ENCODE assay signal across 24 cellular contexts in the genomic region with DNA sequence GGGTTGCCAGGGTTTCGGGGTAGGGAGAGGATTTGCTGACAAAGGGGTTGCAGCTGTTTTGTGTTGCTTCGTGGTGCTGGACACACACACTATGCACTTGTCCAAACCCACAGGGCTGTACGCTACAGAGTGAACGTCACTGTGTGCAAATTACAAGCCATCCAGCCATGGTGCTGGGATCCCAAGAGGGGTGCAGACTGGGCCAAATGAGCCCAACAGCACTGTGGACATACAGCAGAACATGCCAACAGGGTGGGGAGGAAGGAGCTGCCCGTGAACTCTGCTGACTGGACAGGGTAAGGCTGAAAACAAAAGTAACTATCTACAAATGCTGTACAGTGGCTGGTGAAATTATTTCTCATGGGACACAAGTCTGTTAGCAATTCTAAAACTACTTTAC. TPM values are rescaled to one million over a fixed set of nuclear protein-coding genes. Genes with fewer than 3 reads are reported as not detected.
"Had no signal": no experiment of that assay in that cellular context is flagged by ENCODE, and none has a peak within 500 bp of the region (broad histone marks: within the 10 kb centered on the region; RNA-seq: fewer than 3 reads in every experiment).

No MANE protein-coding gene starts in this region.

- H3K27ac Mint-ChIP-seq: activated CD4-positive, alpha-beta T cell treated with anti-CD3 and anti-CD28 coated beads for 36 hours; activated naive CD8-positive, alpha-beta T cell; memory B cell had no signal

- ATAC-seq: activated CD4-positive, alpha-beta T cell treated with anti-CD3 and anti-CD28 coated beads for 36 hours; gastroesophageal sphincter; psoas muscle; sciatic nerve; stimulated activated naive B cell treated with anti-CD40 and anti-IgM and Interleukin-4, amounts not matched to agents 10 μg/mL and 1 μg/mL and 100 μg/mL, for 72 hours had no signal

- H3K9me3 Mint-ChIP-seq: memory B cell; naive B cell; neural progenitor cell; stimulated activated naive B cell treated with anti-CD40 and anti-IgM and Interleukin-4, amounts not matched to agents 10 μg/mL and 1 μg/mL and 100 μg/mL, for 72 hours had no signal

- H3K4me2 ChIP-seq: neural progenitor cell had no signal

- DNase-seq: activated CD4-positive, alpha-beta T cell treated with anti-CD3 and anti-CD28 coated beads for 36 hours; activated CD8-positive, alpha-beta memory T cell treated with anti-CD3 and anti-CD28 coated beads for 24 hours; activated gamma-delta T cell; amygdala; colonic mucosa; heart right ventricle; naive B cell; psoas muscle; stimulated activated CD4-positive, alpha-beta T cell treated with anti-CD3 and anti-CD28 coated beads, Interleukin-4, amount 100 ng/mL, for 4 hours; stimulated activated naive B cell treated with anti-CD40 and anti-IgM and Interleukin-4, amounts not matched to agents 10 μg/mL and 1 μg/mL and 100 μg/mL, for 72 hours; uterus had no signal

- H3K27ac ChIP-seq: cardiac muscle cell, colonic mucosa, gastroesophageal sphincter, heart right ventricle, neural progenitor cell, psoas muscle, SK-N-MC, tibial artery, uterus had no signal

- H3K9me3 ChIP-seq: colonic mucosa, gastroesophageal sphincter, heart right ventricle, psoas muscle, tibial artery, uterus had no signal

- H2AFZ ChIP-seq: neural progenitor cell had no signal

- H3K27me3 ChIP-seq: cardiac muscle cell, colonic mucosa, gastroesophageal sphincter, heart right ventricle, neural progenitor cell, tibial artery, uterus had no signal

- H3K27me3 Mint-ChIP-seq: activated CD4-positive, alpha-beta T cell treated with anti-CD3 and anti-CD28 coated beads for 36 hours; activated naive CD8-positive, alpha-beta T cell; memory B cell; naive B cell; stimulated activated naive B cell treated with anti-CD40 and anti-IgM and Interleukin-4, amounts not matched to agents 10 μg/mL and 1 μg/mL and 100 μg/mL, for 72 hours had no signal

- H3K4me1 Mint-ChIP-seq: memory B cell, neural progenitor cell had no signal

- H3K4me3 Mint-ChIP-seq: activated CD4-positive, alpha-beta T cell treated with anti-CD3 and anti-CD28 coated beads for 36 hours; activated naive CD8-positive, alpha-beta T cell; memory B cell; naive B cell; neural progenitor cell; stimulated activated naive B cell treated with anti-CD40 and anti-IgM and Interleukin-4, amounts not matched to agents 10 μg/mL and 1 μg/mL and 100 μg/mL, for 72 hours had no signal

- H3K4me1 ChIP-seq: colonic mucosa, gastroesophageal sphincter, heart right ventricle, neural progenitor cell, psoas muscle, tibial artery, uterus had no signal

- H3K36me3 ChIP-seq: colonic mucosa, neural progenitor cell, uterus had no signal

- H3K9ac ChIP-seq: neural progenitor cell had no signal

- H3K4me3 ChIP-seq: cardiac muscle cell, colonic mucosa, gastroesophageal sphincter, heart right ventricle, neural progenitor cell, psoas muscle, SK-N-MC, tibial artery, uterus had no signal

RNA-seq across cellular contexts. Expression of a gene that starts 43.4 kb away (rescaled TPM):
- total RNA-seq: activated CD4-positive, alpha-beta T cell treated with anti-CD3 and anti-CD28 coated beads for 36 hours; cardiac muscle cell; heart right ventricle; kidney epithelial cell; liver; osteocyte; psoas muscle; sciatic nerve; T-helper 2 cell treated with Interferon-gamma antibody and Interleukin-4, amounts not matched to agents 100 ng/mL and 5 ng/mL, for 36 hours; uterus had no signal
- polyA plus RNA-seq: cardiac muscle cell, heart right ventricle, liver had no signal

RNA-seq across cellular contexts. Expression of a gene that starts 51.6 kb away (rescaled TPM):
- total RNA-seq: activated CD4-positive, alpha-beta T cell treated with anti-CD3 and anti-CD28 coated beads for 36 hours; cardiac muscle cell; gastroesophageal sphincter; kidney epithelial cell; mononuclear cell; osteocyte; sciatic nerve; T-helper 2 cell treated with Interferon-gamma antibody and Interleukin-4, amounts not matched to agents 100 ng/mL and 5 ng/mL, for 36 hours had no signal
- polyA plus RNA-seq: cardiac muscle cell had no signal
